10 cellular contexts compared by ENCODE assay signal in genomic region chr5:137072376-137073174, GRCh38.
DNase-seq lines count a peak whose midpoint lies in the region; ATAC-seq and TF ChIP-seq lines count a peak whose summit lies in the region.
"Had no signal": no experiment of that assay in that cellular context is flagged by ENCODE, and none has a peak within 500 bp of the region (broad histone marks: within the 10 kb centered on the region; RNA-seq: fewer than 3 reads in every experiment).

No MANE protein-coding gene starts in this region.

- no peaks in the 10 kb centered on the region for H3K27me3 ChIP-seq in esophagus muscularis mucosa
- H3K27me3 ChIP-seq in gastrocnemius medialis: no peaks in the 10 kb centered on the region

- ATAC-seq in GM18511 (IDR thresholded peaks at IDR 0.05; ENCODE audit: unreplicated experiment) (peak; percentile 66), HG03565 (IDR thresholded peaks at IDR 0.05; ENCODE audit: unreplicated experiment) (peak; percentile 42), gastrocnemius medialis (peak; percentile 52 to 59), HG03139 (IDR thresholded peaks at IDR 0.05; ENCODE audit: unreplicated experiment) (no peak)

- DNase-seq in esophagus muscularis mucosa (ENCODE audit: extremely low spot score): no peak
- DNase-seq in gastrocnemius medialis: no peak
- DNase-seq in NK-92 (lab: John Stamatoyannopoulos, UW; ENCODE audit: unreplicated experiment): no peak
- DNase-seq in SIG-M5 (lab: John Stamatoyannopoulos, UW): no peak
- DNase-seq in medulla oblongata (ENCODE audit: extremely low spot score): no peak
- DNase-seq: NCI-H510A treated with DMSO at 0.1 percent for 48 hours had no signal

- no peak for TF ChIP-seq CTCF in esophagus muscularis mucosa (IDR thresholded peaks at IDR 0.05)
- no peak for TF ChIP-seq CTCF in gastrocnemius medialis (IDR thresholded peaks at IDR 0.05 in 4 of 5, conservative IDR thresholded peaks at IDR 0.05 in 1 of 5)

- TF ChIP-seq EP300 in esophagus muscularis mucosa (IDR thresholded peaks at IDR 0.05): no peak

- TF ChIP-seq POLR2A in esophagus muscularis mucosa (IDR thresholded peaks at IDR 0.05; ENCODE audit: low read depth): no peak
- no peak for TF ChIP-seq POLR2A in gastrocnemius medialis (IDR thresholded peaks at IDR 0.05)

- 73% methylated on average over 7 of the region's 7 CpGs for WGBS in esophagus muscularis mucosa

- H3K9me3 ChIP-seq in esophagus muscularis mucosa (no peaks in the 10 kb centered on the region), gastrocnemius medialis (no peaks in the 10 kb centered on the region)

- H3K27ac ChIP-seq in esophagus muscularis mucosa (replicated peaks in 1 of 4) (peak overlapping the region; percentile 26 to 58 (median 52)), gastrocnemius medialis (peak overlapping the region in 3 of 4 donors; percentile 4 to 47 (median 21))
- H3K27ac ChIP-seq: HL-60 had no signal

- no peaks in the 10 kb centered on the region for H3K36me3 ChIP-seq in esophagus muscularis mucosa
- H3K36me3 ChIP-seq in gastrocnemius medialis: no peaks in the 10 kb centered on the region

- H3K4me1 ChIP-seq in esophagus muscularis mucosa: peaks cover 0 to 6% (median 2%) of the 10 kb centered on the region in 4 donors
- H3K4me1 ChIP-seq in gastrocnemius medialis: no peaks in the 10 kb centered on the region

- H3K4me3 ChIP-seq in esophagus muscularis mucosa (no peak overlapping the region), gastrocnemius medialis (no peak overlapping the region)

- intact Hi-C loops in esophagus muscularis mucosa (cut with DNase I) (no loop called here), gastrocnemius medialis (cut with DNase I; ENCODE audit: low total_unique reads) (no loop called here)

- in situ Hi-C loops in gastrocnemius medialis (cut with MboI; ENCODE audit: low sequenced_read_pairs in 4 of 4): no loop called here
